7 cellular contexts compared by ENCODE assay signal in the genomic region with DNA sequence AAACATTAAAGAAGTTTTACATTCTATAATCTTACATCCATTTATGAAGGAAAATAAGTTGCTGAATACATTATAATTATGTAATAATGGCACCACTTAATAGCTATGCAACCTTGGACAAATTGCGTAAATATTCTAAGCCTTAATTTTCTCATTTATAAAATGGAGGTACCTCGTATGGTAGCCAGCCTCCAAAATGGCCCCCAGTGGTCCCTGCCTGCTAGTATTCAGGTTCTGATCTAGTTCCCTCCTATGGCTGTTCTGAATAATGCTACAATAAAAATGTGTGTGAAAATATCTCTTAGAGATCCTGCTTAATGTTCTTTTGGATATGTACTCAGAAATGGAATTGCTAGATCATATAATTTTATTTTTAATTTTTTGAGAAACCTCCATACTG. TPM values are rescaled to one million over a fixed set of nuclear protein-coding genes. Genes with fewer than 3 reads are reported as not detected.
"Had no signal": no experiment of that assay in that cellular context is flagged by ENCODE, and none has a peak within 500 bp of the region (broad histone marks: within the 10 kb centered on the region; RNA-seq: fewer than 3 reads in every experiment).

No MANE protein-coding gene starts in this region.

- DNase-seq: GDM1, GF-D8 had no signal

- ATAC-seq: GM12878 had no signal

- H3K4me3 ChIP-seq: GM12878 had no signal

- FAIRE-seq: GM12878, GM12891, GM12892, GM18507, GM19239 had no signal

RNA-seq across cellular contexts. Expression of a gene that starts 11.0 kb away (rescaled TPM):
- total RNA-seq: GM12878 had no signal
- polyA plus RNA-seq: GM12878 had no signal
